ENCODE assay signal across 8 cellular contexts in the genomic region with DNA sequence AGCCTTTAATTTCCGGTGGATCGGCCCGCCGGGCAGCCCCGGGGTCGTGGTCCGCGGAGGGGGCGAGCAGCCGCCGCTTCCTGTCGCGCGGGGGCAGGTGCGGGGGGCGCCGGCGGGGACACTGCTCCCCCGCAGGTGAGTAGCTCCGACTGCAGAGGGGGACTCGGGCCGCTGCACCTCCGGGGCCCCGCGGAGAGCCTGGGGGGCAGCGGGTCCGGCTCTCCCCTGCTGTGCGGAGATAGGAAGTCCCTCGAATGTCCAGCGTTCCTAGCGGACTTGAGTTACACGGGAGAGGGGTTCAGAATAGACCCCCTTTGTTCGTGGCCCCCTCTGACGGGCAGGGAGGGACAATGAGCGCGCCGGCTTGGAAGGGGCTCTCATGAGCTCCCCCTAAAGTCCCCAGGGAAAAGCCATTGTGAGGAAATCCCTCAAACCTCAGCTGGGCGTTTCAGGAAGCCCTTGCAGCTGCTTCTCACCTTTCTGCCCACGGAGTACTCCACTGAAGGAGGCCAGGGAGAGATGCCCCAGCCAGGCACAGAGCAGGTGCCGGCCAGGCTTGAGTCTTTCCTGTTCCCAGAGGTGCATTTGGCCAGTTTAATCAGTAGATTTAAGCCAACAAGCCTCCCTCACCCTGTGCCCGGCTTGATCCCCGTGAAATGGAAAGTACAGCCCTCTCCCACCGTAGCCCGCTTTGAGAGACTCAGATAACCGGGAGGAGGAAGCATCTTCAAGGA. TPM values are rescaled to one million over a fixed set of nuclear protein-coding genes. Genes with fewer than 3 reads are reported as not detected.
A peak's percentile ranks its signal among the peaks of the same experiment; 100 is the strongest.
DNase-seq lines count a peak whose midpoint lies in the region; ATAC-seq and TF ChIP-seq lines count a peak whose summit lies in the region.

No MANE protein-coding gene starts in this region.

- H3K4me1 ChIP-seq in iPS-18a (ENCODE audit: control insufficient read depth, low read depth, low read length) (peaks cover 32% of the 10 kb centered on the region), smooth muscle cell (ENCODE audit: low read depth) (peaks cover 16% of the 10 kb centered on the region)

- no peaks in the 10 kb centered on the region for H3K36me3 Mint-ChIP-seq in activated CD8-positive, alpha-beta T cell treated with anti-CD3 and anti-CD28 coated beads for 36 hours (ENCODE audit: low read depth)

- peaks cover 43% of the 10 kb centered on the region for H3K27me3 ChIP-seq in MG63
- H3K27me3 ChIP-seq in iPS-18a (ENCODE audit: control insufficient read depth, insufficient read depth, low read length), result no peaks in the 10 kb centered on the region
- H3K27me3 ChIP-seq in smooth muscle cell (ENCODE audit: low read depth), result no peaks in the 10 kb centered on the region
- peaks cover 64% of the 10 kb centered on the region for H3K27me3 ChIP-seq in brain microvascular endothelial cell (replicated peaks)

- H3K4me1 Mint-ChIP-seq in activated CD8-positive, alpha-beta T cell treated with anti-CD3 and anti-CD28 coated beads for 36 hours (ENCODE audit: low read depth), result peaks cover 23% of the 10 kb centered on the region

- peak overlapping the region; percentile 100 for H3K4me2 ChIP-seq in smooth muscle cell

- in situ Hi-C loops in brain microvascular endothelial cell (cut with HindIII; ENCODE audit: low pct_ligation_motif_present, low sequenced_read_pairs), result no loop called here

- POLR2A ChIA-PET in activated CD8-positive, alpha-beta T cell treated with anti-CD3 and anti-CD28 coated beads for 36 hours (lab: Charles Lee), result interaction anchor here (0.6 to 1.4 kb wide), 7 partner anchors 28 to 350 kb away, joined by 3 read pairs; no protein-coding TSS in a partner anchor

- H3K9me3 Mint-ChIP-seq in activated CD8-positive, alpha-beta T cell treated with anti-CD3 and anti-CD28 coated beads for 36 hours, result no peaks in the 10 kb centered on the region

- H2AFZ ChIP-seq in smooth muscle cell (ENCODE audit: low read depth), result peak overlapping the region; percentile 47

- intact Hi-C loops in activated CD8-positive, alpha-beta T cell treated with anti-CD3 and anti-CD28 coated beads for 36 hours (cut with micrococcal nuclease), result no loop called here

- H3K27ac ChIP-seq in iPS-18a (ENCODE audit: low read length) (no peak overlapping the region), smooth muscle cell (ENCODE audit: low read depth) (no peak overlapping the region), brain microvascular endothelial cell (no peak overlapping the region)

- WGBS in smooth muscle cell (ENCODE audit: low lambda C conversion rate), result 9% methylated on average over 28 of the region's 45 CpGs

- H3K9ac ChIP-seq in iPS-18a (ENCODE audit: low read length) (peak overlapping the region; percentile 67), smooth muscle cell (ENCODE audit: low read depth) (peak overlapping the region; percentile 64)

- H3K9me3 ChIP-seq in MG63 (no peaks in the 10 kb centered on the region), iPS-18a (ENCODE audit: control insufficient read depth, low read depth, low read length) (no peaks in the 10 kb centered on the region), smooth muscle cell (replicated peaks; ENCODE audit: low read depth) (no peaks in the 10 kb centered on the region)

- no peak for TF ChIP-seq CTCF in activated CD8-positive, alpha-beta T cell treated with anti-CD3 and anti-CD28 coated beads for 36 hours (IDR thresholded peaks at IDR 0.05)
- TF ChIP-seq CTCF in smooth muscle cell (IDR thresholded peaks at IDR 0.05; ENCODE audit: borderline replicate concordance, insufficient read depth, poor library complexity, severe bottlenecking), result no peak
- TF ChIP-seq CTCF in brain microvascular endothelial cell (IDR thresholded peaks at IDR 0.05; ENCODE audit: low read depth, low read length, missing control alignments), result no peak

- peaks cover 3% of the 10 kb centered on the region for H3K79me2 ChIP-seq in smooth muscle cell (ENCODE audit: low read depth)

- DNase-seq in ELF-1 (ENCODE audit: low read depth, low spot score) (peak; percentile 50), MG63 (no peak), smooth muscle cell (lab: John Stamatoyannopoulos, UW; ENCODE audit: unreplicated experiment) (no peak), brain microvascular endothelial cell (no peak), SKM-1 treated with dmso at 0.1 percent for 144 hours (lab: John Stamatoyannopoulos, UW; ENCODE audit: unreplicated experiment) (no peak), hypothalamus (lab: John Stamatoyannopoulos, UW) (no peak)
- DNase-seq in activated CD8-positive, alpha-beta T cell treated with anti-CD3 and anti-CD28 coated beads for 36 hours, result peak; percentile 43

- H3K4me3 ChIP-seq in MG63 (peak overlapping the region; percentile 10; the same call in 1 of the 2 replicates), iPS-18a (ENCODE audit: low read length) (peak overlapping the region; percentile 77), smooth muscle cell (peak overlapping the region; percentile 88), brain microvascular endothelial cell (ENCODE audit: low read depth, low read length) (no peak overlapping the region)

- peak; percentile 38 for ATAC-seq in activated CD8-positive, alpha-beta T cell treated with anti-CD3 and anti-CD28 coated beads for 36 hours

- H3K36me3 ChIP-seq in MG63 (no peaks in the 10 kb centered on the region), iPS-18a (ENCODE audit: control insufficient read depth, low read depth, low read length) (no peaks in the 10 kb centered on the region), smooth muscle cell (ENCODE audit: low read depth) (no peaks in the 10 kb centered on the region), brain microvascular endothelial cell (replicated peaks) (no peaks in the 10 kb centered on the region)

- no peaks in the 10 kb centered on the region for H3K27me3 Mint-ChIP-seq in activated CD8-positive, alpha-beta T cell treated with anti-CD3 and anti-CD28 coated beads for 36 hours

- CTCF ChIA-PET in activated CD8-positive, alpha-beta T cell treated with anti-CD3 and anti-CD28 coated beads for 36 hours (lab: Charles Lee), result interaction anchor here (0.6 to 1.6 kb wide), 12 partner anchors 14 to 445 kb away, joined by 3 to 6 read pairs (median 3); no protein-coding TSS in a partner anchor

- H4K20me1 ChIP-seq in smooth muscle cell (ENCODE audit: low read depth), result peaks cover 50% of the 10 kb centered on the region

- peak overlapping the region; percentile 54 for H3K4me3 Mint-ChIP-seq in activated CD8-positive, alpha-beta T cell treated with anti-CD3 and anti-CD28 coated beads for 36 hours

- no peaks in the 10 kb centered on the region for H3F3A ChIP-seq in smooth muscle cell (ENCODE audit: low read depth)

- H3K27ac Mint-ChIP-seq in activated CD8-positive, alpha-beta T cell treated with anti-CD3 and anti-CD28 coated beads for 36 hours, result peak overlapping the region; percentile 44

RNA-seq across cellular contexts. Expression of gene PDE9A, which starts 0.9 kb away (rescaled TPM):
- 0.12 TPM in 1 of 2 replicates, not detected in the other for total RNA-seq in MG63 (2014; rRNA removed; shearing (Covaris generic); ENCODE audit: low replicate concordance)
- total RNA-seq in activated CD8-positive, alpha-beta T cell treated with anti-CD3 and anti-CD28 coated beads for 36 hours, result 10 to 100 TPM; 11.1 to 11.5 TPM
- 9.6 and 12.3 TPM in 2 replicates for total RNA-seq in smooth muscle cell
- 4.3 and 7.3 TPM in 2 replicates for polyA plus RNA-seq in smooth muscle cell

Comparison
In these comparisons a context has a peak if more than half of its experiments do, and no peak if none do; other contexts are left out.
1. DNase-seq: peak in ELF-1 (single experiment) and activated CD8-positive, alpha-beta T cell treated with anti-CD3 and anti-CD28 coated beads for 36 hours (single experiment); none in MG63 (single experiment), smooth muscle cell (single experiment), brain microvascular endothelial cell (single experiment), SKM-1 treated with dmso at 0.1 percent for 144 hours (single experiment) and hypothalamus (0 of 51).